Comparison of ENCODE assay signal across 23 cellular contexts in the genomic region with DNA sequence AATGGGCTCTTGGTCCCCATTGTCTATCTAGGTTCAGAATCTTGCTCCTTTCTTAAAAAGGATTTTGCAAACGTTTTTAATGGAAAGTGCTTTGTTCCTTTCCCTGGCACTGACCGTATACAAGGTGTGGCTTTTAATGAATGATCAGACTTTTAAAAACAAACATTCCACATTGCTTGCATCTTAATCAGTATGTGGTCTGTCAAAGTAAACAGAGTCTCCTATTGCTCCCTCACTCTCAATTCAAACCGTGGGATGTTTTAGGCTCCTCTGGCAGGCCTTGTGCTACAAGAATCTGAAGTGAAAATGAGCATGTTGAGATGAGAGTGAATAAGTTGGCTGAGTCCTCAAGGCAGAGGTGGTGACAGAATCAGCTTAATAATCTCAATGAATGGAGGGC.
DNase-seq lines count a peak whose midpoint lies in the region; TF ChIP-seq lines count a peak whose summit lies in the region.
"Had no signal": no experiment of that assay in that cellular context is flagged by ENCODE, and none has a peak within 500 bp of the region (broad histone marks: within the 10 kb centered on the region; RNA-seq: fewer than 3 reads in every experiment).

No MANE protein-coding gene starts in this region.

- WGBS in transverse colon (ENCODE audit: low coverage in 1 of 2), 2 donors: 20 to 50% methylated on average over 1 to 3 of the region's 3 CpGs

- H3K27ac ChIP-seq in transverse colon: no peak overlapping the region
- H3K27ac ChIP-seq: 22Rv1, KMS-11, left lung, upper lobe of left lung, VCaP had no signal

- H3K9me3 ChIP-seq in transverse colon: no peaks in the 10 kb centered on the region

- intact Hi-C loops in transverse colon (cut with DNase I; ENCODE audit: low total_unique reads): no loop called here

- H3K4me1 ChIP-seq in transverse colon: peaks cover 0 to 5% (median 2%) of the 10 kb centered on the region in 4 donors

- TF ChIP-seq POLR2A in transverse colon (IDR thresholded peaks at IDR 0.05): no peak

- DNase-seq in NCI-H2107 treated with DMSO at 0.1 percent for 48 hours (lab: John Stamatoyannopoulos, UW; ENCODE audit: unreplicated experiment) (peak; percentile 14), NCI-H2107 (lab: John Stamatoyannopoulos, UW) (no peak), NCI-H69 (lab: John Stamatoyannopoulos, UW) (peak; percentile 45), astrocyte of the spinal cord (ENCODE audit: low read depth, low spot score) (peak; percentile 24), kidney tubule cell (ENCODE audit: low spot score) (peak; percentile 25), transverse colon (no peak), SKM-1 treated with dmso at 0.1 percent for 144 hours (lab: John Stamatoyannopoulos, UW; ENCODE audit: unreplicated experiment) (no peak), DMS 273 treated with DMSO at 0.1 percent for 48 hours (lab: John Stamatoyannopoulos, UW) (no peak)
- DNase-seq: activated CD4-positive, alpha-beta T cell treated with anti-CD3 and anti-CD28 coated beads for 4 hours; activated CD8-positive, alpha-beta T cell treated with anti-CD3 and anti-CD28 coated beads, Interleukin-2, amount 10 ng/mL, durations not matched to agents 7 days and 5 days; activated naive CD4-positive, alpha-beta T cell treated with anti-CD3 and anti-CD28 coated beads for 36 hours; HCEC 1CT; immature natural killer cell; left lung; NCI-H1436; NCI-H2081 treated with DMSO at 0.1 percent for 48 hours; SHP77 treated with DMSO at 0.1 percent for 48 hours; stimulated activated naive B cell treated with anti-CD40 and anti-IgM and Interleukin-4, amounts not matched to agents 10 μg/mL and 1 μg/mL and 100 μg/mL, for 72 hours; substantia nigra; upper lobe of left lung had no signal

- no peaks in the 10 kb centered on the region for H3K27me3 ChIP-seq in transverse colon
- H3K27me3 ChIP-seq: left lung, upper lobe of left lung had no signal

- in situ Hi-C loops in astrocyte of the spinal cord (cut with HindIII; ENCODE audit: low sequenced_read_pairs): no loop called here
- in situ Hi-C loops in transverse colon (cut with MboI; ENCODE audit: low pct_ligation_motif_present in 1 of 4, low pct_unique_long_range_greater_than_20kb in 1 of 4, low sequenced_read_pairs in 3 of 4): no loop called here

- no peak for TF ChIP-seq EP300 in transverse colon (IDR thresholded peaks at IDR 0.05; ENCODE audit: low read depth)

- H3K4me3 ChIP-seq in astrocyte of the spinal cord (ENCODE audit: low read depth, low read length) (no peak overlapping the region), transverse colon (no peak overlapping the region)
- H3K4me3 ChIP-seq: left lung, upper lobe of left lung had no signal

- H3K36me3 ChIP-seq in transverse colon: no peaks in the 10 kb centered on the region
- H3K36me3 ChIP-seq: left lung, upper lobe of left lung had no signal

- no peak for TF ChIP-seq CTCF in astrocyte of the spinal cord (IDR thresholded peaks at IDR 0.05; ENCODE audit: low read depth, low read length)
- no peak for TF ChIP-seq CTCF in transverse colon (IDR thresholded peaks at IDR 0.05)

Comparison
In these comparisons a context has a peak if more than half of its experiments do, and no peak if none do; other contexts are left out.
1. DNase-seq: peak in NCI-H2107 treated with DMSO at 0.1 percent for 48 hours (single experiment), NCI-H69 (single experiment), astrocyte of the spinal cord (single experiment) and kidney tubule cell (single experiment); none in NCI-H2107 (single experiment), transverse colon (single experiment), SKM-1 treated with dmso at 0.1 percent for 144 hours (single experiment) and DMS 273 treated with DMSO at 0.1 percent for 48 hours (single experiment).